Comparison of ENCODE assay signal across 1 cellular context in the genomic region with DNA sequence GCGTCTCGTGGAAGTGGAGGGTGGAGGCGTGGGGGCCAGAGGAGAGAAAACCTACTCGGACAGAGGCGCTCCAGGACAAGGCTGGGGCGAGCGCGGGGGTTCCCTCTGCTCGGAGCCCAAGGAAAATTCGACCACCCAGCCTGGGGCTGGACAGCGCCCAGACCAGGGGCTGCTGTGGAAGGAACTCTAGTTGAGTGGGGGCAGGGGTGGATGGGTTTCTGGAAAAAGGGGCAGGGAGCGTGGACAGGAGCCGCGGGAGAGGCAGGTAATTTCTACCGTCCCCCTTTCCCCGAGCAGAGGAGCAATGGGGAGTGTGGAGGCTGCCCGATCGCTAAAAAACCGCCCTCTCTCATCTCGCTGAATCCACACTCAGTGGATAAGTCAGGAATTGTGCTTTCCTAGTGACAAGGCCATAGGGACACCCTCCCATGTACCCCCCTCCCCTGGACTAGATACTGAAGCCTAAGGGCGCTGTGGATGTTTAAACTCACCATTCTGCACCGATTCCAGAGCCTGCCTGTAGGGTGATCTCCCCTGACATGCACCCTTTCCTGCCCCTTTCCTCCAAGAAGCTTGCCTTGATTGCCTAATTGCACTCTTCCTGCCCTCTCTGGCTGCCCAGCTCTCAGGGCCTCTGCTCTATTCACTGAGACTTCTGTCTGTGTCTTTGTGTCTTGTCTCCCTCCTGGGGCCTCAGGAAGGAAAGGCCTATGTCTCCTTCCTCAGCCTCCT.
TF ChIP-seq lines count a peak whose summit lies in the region.

No MANE protein-coding gene starts in this region.

TF ChIP-seq in HCT116, 20 proteins besides CTCF, POLR2A, EP300 and RAD21 (continued from another document):
- TF ChIP-seq, protein P1, sequence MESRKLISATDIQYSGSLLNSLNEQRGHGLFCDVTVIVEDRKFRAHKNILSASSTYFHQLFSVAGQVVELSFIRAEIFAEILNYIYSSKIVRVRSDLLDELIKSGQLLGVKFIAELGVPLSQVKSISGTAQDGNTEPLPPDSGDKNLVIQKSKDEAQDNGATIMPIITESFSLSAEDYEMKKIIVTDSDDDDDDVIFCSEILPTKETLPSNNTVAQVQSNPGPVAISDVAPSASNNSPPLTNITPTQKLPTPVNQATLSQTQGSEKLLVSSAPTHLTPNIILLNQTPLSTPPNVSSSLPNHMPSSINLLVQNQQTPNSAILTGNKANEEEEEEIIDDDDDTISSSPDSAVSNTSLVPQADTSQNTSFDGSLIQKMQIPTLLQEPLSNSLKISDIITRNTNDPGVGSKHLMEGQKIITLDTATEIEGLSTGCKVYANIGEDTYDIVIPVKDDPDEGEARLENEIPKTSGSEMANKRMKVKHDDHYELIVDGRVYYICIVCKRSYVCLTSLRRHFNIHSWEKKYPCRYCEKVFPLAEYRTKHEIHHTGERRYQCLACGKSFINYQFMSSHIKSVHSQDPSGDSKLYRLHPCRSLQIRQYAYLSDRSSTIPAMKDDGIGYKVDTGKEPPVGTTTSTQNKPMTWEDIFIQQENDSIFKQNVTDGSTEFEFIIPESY (IDR thresholded peaks at IDR 0.05; ENCODE audit: extremely low read depth, insufficient replicate concordance, low read length): no peak
- TF ChIP-seq JUND (IDR thresholded peaks at IDR 0.05): no peak
- TF ChIP-seq SIN3A (IDR thresholded peaks at IDR 0.05; ENCODE audit: low read depth): no peak
- TF ChIP-seq EGR1 (IDR thresholded peaks at IDR 0.05; ENCODE audit: low read depth): no peak
- TF ChIP-seq EZH2phosphoT487 (IDR thresholded peaks at IDR 0.05; ENCODE audit: borderline replicate concordance): no peak
TF ChIP-seq in HCT116: peak in this region for 0.
